Comparison of ENCODE assay signal across 16 cellular contexts in genomic region chr3:133492159-133492860, GRCh38.
DNase-seq lines count a peak whose midpoint lies in the region; ATAC-seq and TF ChIP-seq lines count a peak whose summit lies in the region.
"Had no signal": no experiment of that assay in that cellular context is flagged by ENCODE, and none has a peak within 500 bp of the region (broad histone marks: within the 10 kb centered on the region; RNA-seq: fewer than 3 reads in every experiment).

No MANE protein-coding gene starts in this region.

- no peaks in the 10 kb centered on the region for H3K36me3 Mint-ChIP-seq in activated naive CD4-positive, alpha-beta T cell treated with anti-CD3 and anti-CD28 coated beads for 36 hours (ENCODE audit: low read depth)
- H3K36me3 Mint-ChIP-seq in activated naive CD8-positive, alpha-beta T cell treated with anti-CD3 and anti-CD28 coated beads, Interleukin-2, amount 10 ng/mL, durations not matched to agents 7 days and 5 days = no peaks in the 10 kb centered on the region

- no peak overlapping the region for H3K4me3 Mint-ChIP-seq in activated naive CD4-positive, alpha-beta T cell treated with anti-CD3 and anti-CD28 coated beads for 36 hours
- peak overlapping the region; percentile 70 for H3K4me3 Mint-ChIP-seq in activated naive CD8-positive, alpha-beta T cell treated with anti-CD3 and anti-CD28 coated beads, Interleukin-2, amount 10 ng/mL, durations not matched to agents 7 days and 5 days

- peak overlapping the region; percentile 39 to 85 (median 76) for H3K27ac ChIP-seq in Peyer's patch
- H3K27ac ChIP-seq: gastrocnemius medialis, ovary, thyroid gland had no signal

- no peak for DNase-seq in activated naive CD4-positive, alpha-beta T cell treated with anti-CD3 and anti-CD28 coated beads for 36 hours
- no peak for DNase-seq in activated naive CD4-positive, alpha-beta T cell treated with Interleukin-2 at 50 U/mL for 16 hours
- DNase-seq in Peyer's patch (peak in 1 of 3 donors; percentile 61), EL (no peak), SHP77 (lab: John Stamatoyannopoulos, UW) (no peak)
- DNase-seq in activated naive CD8-positive, alpha-beta T cell treated with anti-CD3 and anti-CD28 coated beads, Interleukin-2, amount 10 ng/mL, durations not matched to agents 7 days and 5 days = no peak
- DNase-seq in stimulated activated naive CD8-positive, alpha-beta T cell treated with anti-CD3 and anti-CD28 coated beads, Interleukin-15, Interleukin-2, amounts not matched to agents 100 U/mL and 50 U/mL, for 24 hours = peak; percentile 25
- DNase-seq: ACHN; activated effector memory CD4-positive, alpha-beta T cell treated with Interleukin-2 at 50 U/mL for 16 hours; gastrocnemius medialis; NCI-H2081 treated with DMSO at 0.1 percent for 48 hours; NCI-H774; ovary; thyroid gland had no signal

- no peak for TF ChIP-seq POLR2A in Peyer's patch (IDR thresholded peaks at IDR 0.05)

- peaks cover 0 to 18% (median 7%) of the 10 kb centered on the region in 4 donors for H3K4me1 ChIP-seq in Peyer's patch
- H3K4me1 ChIP-seq: gastrocnemius medialis had no signal

- no peak overlapping the region for H3K4me3 ChIP-seq in Peyer's patch
- H3K4me3 ChIP-seq: gastrocnemius medialis, ovary, thyroid gland had no signal

- no peaks in the 10 kb centered on the region for H3K9me3 ChIP-seq in Peyer's patch
- H3K9me3 ChIP-seq: gastrocnemius medialis, ovary, thyroid gland had no signal

- no peaks in the 10 kb centered on the region for H3K27me3 ChIP-seq in Peyer's patch
- H3K27me3 ChIP-seq: gastrocnemius medialis, ovary, thyroid gland had no signal

- H3K27me3 Mint-ChIP-seq in activated naive CD4-positive, alpha-beta T cell treated with anti-CD3 and anti-CD28 coated beads for 36 hours (ENCODE audit: low read depth) = no peaks in the 10 kb centered on the region
- H3K27me3 Mint-ChIP-seq in activated naive CD8-positive, alpha-beta T cell treated with anti-CD3 and anti-CD28 coated beads, Interleukin-2, amount 10 ng/mL, durations not matched to agents 7 days and 5 days = no peaks in the 10 kb centered on the region

- H3K36me3 ChIP-seq in Peyer's patch = no peaks in the 10 kb centered on the region
- H3K36me3 ChIP-seq: gastrocnemius medialis, ovary, thyroid gland had no signal

- TF ChIP-seq CTCF in Peyer's patch (IDR thresholded peaks at IDR 0.05) = no peak

- ATAC-seq in activated naive CD8-positive, alpha-beta T cell treated with anti-CD3 and anti-CD28 coated beads, Interleukin-2, amount 10 ng/mL, durations not matched to agents 7 days and 5 days (ENCODE audit: low read depth) = no peak
- ATAC-seq in stimulated activated naive CD8-positive, alpha-beta T cell treated with anti-CD3 and anti-CD28 coated beads, Interleukin-15, Interleukin-2, amounts not matched to agents 100 U/mL and 50 U/mL, for 24 hours = peak; percentile 54
- no peak for ATAC-seq in GM18517 (IDR thresholded peaks at IDR 0.05; ENCODE audit: unreplicated experiment)
- ATAC-seq: gastrocnemius medialis, Right ventricle myocardium inferior had no signal

- peaks cover 52% of the 10 kb centered on the region for H3K4me1 Mint-ChIP-seq in activated naive CD4-positive, alpha-beta T cell treated with anti-CD3 and anti-CD28 coated beads for 36 hours (ENCODE audit: low read depth)
- H3K4me1 Mint-ChIP-seq in activated naive CD8-positive, alpha-beta T cell treated with anti-CD3 and anti-CD28 coated beads, Interleukin-2, amount 10 ng/mL, durations not matched to agents 7 days and 5 days = peaks cover 46% of the 10 kb centered on the region

- intact Hi-C loops in activated naive CD4-positive, alpha-beta T cell treated with anti-CD3 and anti-CD28 coated beads for 36 hours (cut with micrococcal nuclease) = loop anchor here (5.0 to 10.0 kb wide), 3 partner anchors 432 to 995 kb away; partner anchors contain the start of genes ANAPC13, CEP63 and NPHP3

- POLR2A ChIA-PET in activated naive CD8-positive, alpha-beta T cell treated with anti-CD3 and anti-CD28 coated beads, Interleukin-2, amount 10 ng/mL, durations not matched to agents 7 days and 5 days (lab: Charles Lee) = interaction anchor here (0.7 to 6.1 kb wide), 3 partner anchors 13 to 82 kb away, joined by 3 to 119 read pairs (median 5); partner anchors contain the start of gene CDV3

- H3K9me3 Mint-ChIP-seq in activated naive CD4-positive, alpha-beta T cell treated with anti-CD3 and anti-CD28 coated beads for 36 hours = no peaks in the 10 kb centered on the region
- no peaks in the 10 kb centered on the region for H3K9me3 Mint-ChIP-seq in activated naive CD8-positive, alpha-beta T cell treated with anti-CD3 and anti-CD28 coated beads, Interleukin-2, amount 10 ng/mL, durations not matched to agents 7 days and 5 days

- CTCF ChIA-PET in activated naive CD4-positive, alpha-beta T cell treated with anti-CD3 and anti-CD28 coated beads for 36 hours (lab: Charles Lee) = interaction anchor here (1.1 to 7.3 kb wide), 4 partner anchors 14 to 103 kb away, joined by 3 to 72 read pairs (median 4); no protein-coding TSS in a partner anchor

- peak overlapping the region; percentile 24 for H3K27ac Mint-ChIP-seq in activated naive CD4-positive, alpha-beta T cell treated with anti-CD3 and anti-CD28 coated beads for 36 hours
- peak overlapping the region; percentile 94 for H3K27ac Mint-ChIP-seq in activated naive CD8-positive, alpha-beta T cell treated with anti-CD3 and anti-CD28 coated beads, Interleukin-2, amount 10 ng/mL, durations not matched to agents 7 days and 5 days
